Comparison of ENCODE assay signal across 1 cellular context in the genomic region with DNA sequence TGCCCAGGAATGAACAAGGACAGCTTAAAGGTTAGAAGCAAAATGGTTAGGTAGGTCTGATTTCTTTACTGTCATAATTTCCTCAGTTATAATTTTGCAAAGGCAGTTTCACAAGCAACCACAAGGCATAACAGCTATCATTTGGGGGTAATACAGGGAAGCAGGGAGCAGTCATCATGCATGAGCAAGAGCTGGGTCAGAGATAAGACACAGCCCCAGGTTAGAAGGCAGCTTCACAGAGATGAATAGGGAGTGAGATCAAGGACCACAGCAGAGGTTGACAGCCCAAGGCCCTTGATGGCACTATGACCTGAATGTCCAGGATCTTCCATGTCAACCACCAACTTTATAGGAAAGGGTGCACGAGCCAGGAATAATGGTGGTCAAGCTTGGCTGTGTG.
TF ChIP-seq lines count a peak whose summit lies in the region.

No MANE protein-coding gene starts in this region.

TF ChIP-seq in endothelial cell of umbilical vein, 7 proteins besides CTCF, POLR2A, EP300 and RAD21:
- TF ChIP-seq GATA2 (IDR thresholded peaks at IDR 0.05; ENCODE audit: insufficient read depth, insufficient read length, low read depth, low read length): no peak
- no peak for TF ChIP-seq EZH2 (IDR thresholded peaks at IDR 0.05; ENCODE audit: borderline replicate concordance, low read depth, low read length, severe bottlenecking)
- no peak for TF ChIP-seq JUN (IDR thresholded peaks at IDR 0.05; ENCODE audit: borderline replicate concordance, insufficient read depth, insufficient read length, low read depth)
- TF ChIP-seq, protein P1, sequence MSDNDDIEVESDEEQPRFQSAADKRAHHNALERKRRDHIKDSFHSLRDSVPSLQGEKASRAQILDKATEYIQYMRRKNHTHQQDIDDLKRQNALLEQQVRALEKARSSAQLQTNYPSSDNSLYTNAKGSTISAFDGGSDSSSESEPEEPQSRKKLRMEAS (IDR thresholded peaks at IDR 0.05; ENCODE audit: insufficient read depth, insufficient read length): no peak
- TF ChIP-seq MYC (IDR thresholded peaks at IDR 0.05; ENCODE audit: low read depth, low read length): no peak
- no peak for TF ChIP-seq POLR2AphosphoS5 (IDR thresholded peaks at IDR 0.05; ENCODE audit: insufficient read depth, low read depth, low read length)
- TF ChIP-seq FOS (IDR thresholded peaks at IDR 0.05; ENCODE audit: borderline replicate concordance, insufficient read depth, low read length): no peak
TF ChIP-seq in endothelial cell of umbilical vein: peak in this region for 0.
